ENCODE assay signal across 1 cellular context in the genomic region with DNA sequence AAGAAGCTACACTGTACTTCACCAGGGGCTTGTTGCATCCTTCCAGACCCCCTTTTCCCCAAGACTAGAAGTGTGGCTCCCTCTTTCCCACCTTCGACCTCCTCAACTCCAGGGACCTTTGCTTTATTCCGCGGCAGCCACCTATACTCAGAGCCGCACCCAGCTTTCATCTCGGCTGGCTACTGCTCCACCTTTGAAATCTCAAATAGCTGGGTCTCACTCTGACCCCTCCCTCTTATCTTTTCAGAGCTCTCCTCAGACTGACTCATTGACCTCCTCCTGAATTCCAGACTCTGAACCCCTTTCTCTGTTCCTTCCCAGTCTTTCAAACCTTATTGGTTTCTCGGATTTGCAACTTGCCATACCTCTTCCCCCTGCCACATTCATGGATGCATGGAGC.
TF ChIP-seq lines count a peak whose summit lies in the region.

No MANE protein-coding gene starts in this region.

TF ChIP-seq in A549, 52 proteins besides CTCF, POLR2A, EP300 and RAD21 (continued from another document):
- TF ChIP-seq BCL3 (IDR thresholded peaks at IDR 0.05) (no peak), EHF (CRISPR knock-in tag; IDR thresholded peaks at IDR 0.05) (no peak), NFE2L2 (conservative IDR thresholded peaks at IDR 0.05; ENCODE audit: low read length) (no peak)
- TF ChIP-seq, protein P1, sequence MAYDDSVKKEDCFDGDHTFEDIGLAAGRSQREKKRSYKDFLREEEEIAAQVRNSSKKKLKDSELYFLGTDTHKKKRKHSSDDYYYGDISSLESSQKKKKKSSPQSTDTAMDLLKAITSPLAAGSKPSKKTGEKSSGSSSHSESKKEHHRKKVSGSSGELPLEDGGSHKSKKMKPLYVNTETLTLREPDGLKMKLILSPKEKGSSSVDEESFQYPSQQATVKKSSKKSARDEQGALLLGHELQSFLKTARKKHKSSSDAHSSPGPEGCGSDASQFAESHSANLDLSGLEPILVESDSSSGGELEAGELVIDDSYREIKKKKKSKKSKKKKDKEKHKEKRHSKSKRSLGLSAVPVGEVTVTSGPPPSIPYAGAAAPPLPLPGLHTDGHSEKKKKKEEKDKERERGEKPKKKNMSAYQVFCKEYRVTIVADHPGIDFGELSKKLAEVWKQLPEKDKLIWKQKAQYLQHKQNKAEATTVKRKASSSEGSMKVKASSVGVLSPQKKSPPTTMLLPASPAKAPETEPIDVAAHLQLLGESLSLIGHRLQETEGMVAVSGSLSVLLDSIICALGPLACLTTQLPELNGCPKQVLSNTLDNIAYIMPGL (CRISPR knock-in tag; IDR thresholded peaks at IDR 0.05; ENCODE audit: borderline replicate concordance) = no peak
